9 cellular contexts compared by ENCODE assay signal in the genomic region with DNA sequence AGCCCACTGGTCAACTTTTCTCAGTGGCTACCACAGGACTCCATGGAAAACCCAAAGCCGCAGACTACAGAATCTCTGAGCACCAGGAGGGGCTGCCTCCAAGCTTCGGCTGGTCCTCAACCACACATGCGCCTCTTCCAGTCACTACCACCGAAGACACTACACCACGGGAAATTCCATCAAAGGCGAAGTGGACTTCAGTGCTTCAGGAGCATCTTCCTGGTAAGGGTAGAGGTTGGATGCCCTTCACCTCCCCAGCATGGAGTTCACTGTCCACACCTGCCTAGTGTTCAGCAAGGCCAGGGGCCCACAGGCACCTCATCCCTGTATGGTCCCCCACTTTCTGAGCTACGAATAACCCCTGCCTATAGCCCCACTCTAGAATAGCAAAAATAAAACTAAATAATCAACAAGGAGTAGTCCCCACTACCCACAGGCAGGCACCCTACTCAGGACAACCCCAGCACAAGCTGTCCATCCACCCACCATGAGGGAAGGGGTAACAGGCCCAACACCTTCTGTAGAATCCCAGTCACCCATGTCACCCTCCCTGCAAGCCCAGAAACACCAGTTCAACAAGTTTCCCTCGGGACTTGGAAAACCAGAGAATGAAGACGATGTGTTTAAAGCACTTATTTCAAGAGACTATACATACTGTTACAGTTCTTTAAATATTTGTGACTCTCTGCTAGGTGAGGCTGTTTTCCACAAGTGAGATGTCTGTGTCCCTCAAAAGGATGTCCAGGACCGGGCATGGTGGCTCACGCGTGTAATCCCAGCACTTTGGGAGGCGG. TPM values are rescaled to one million over a fixed set of nuclear protein-coding genes. Genes with fewer than 3 reads are reported as not detected.
A peak's percentile ranks its signal among the peaks of the same experiment; 100 is the strongest.
DNase-seq lines count a peak whose midpoint lies in the region; ATAC-seq and TF ChIP-seq lines count a peak whose summit lies in the region.
"Had no signal": no experiment of that assay in that cellular context is flagged by ENCODE, and none has a peak within 500 bp of the region (broad histone marks: within the 10 kb centered on the region; RNA-seq: fewer than 3 reads in every experiment).

No MANE protein-coding gene starts in this region.

- H3K36me3 Mint-ChIP-seq in H9 (ENCODE audit: insufficient read depth in 1 of 3, low read depth in 3 of 3) = peaks cover 14 to 26% (median 17%) of the 10 kb centered on the region in 3 experiments; a peak in 6 of 7 replicates
- peaks cover 34 to 40% of the 10 kb centered on the region in 2 donors for H3K36me3 Mint-ChIP-seq in activated naive CD4-positive, alpha-beta T cell treated with anti-CD3 and anti-CD28 coated beads, Interleukin-2, amount 50 U/mL, for 72 hours

- ATAC-seq in activated naive CD4-positive, alpha-beta T cell treated with anti-CD3 and anti-CD28 coated beads, Interleukin-2, amount 50 U/mL, for 72 hours = no peak
- ATAC-seq in upper lobe of left lung (ENCODE audit: low FRiP score in 2 of 2) = no peak

- peaks cover 2% of the 10 kb centered on the region; the same call in 1 of the 2 replicates for H3K27me3 Mint-ChIP-seq in H9 (ENCODE audit: low read depth)

- H3K4ac ChIP-seq in H9 (ENCODE audit: low read depth, low read length) = no peak overlapping the region

- H3K27ac Mint-ChIP-seq in H9 = peak overlapping the region in 1 of 3 experiments; percentile 79; a peak in 2 of 7 replicates
- peak overlapping the region; percentile 81 to 93 for H3K27ac Mint-ChIP-seq in activated naive CD4-positive, alpha-beta T cell treated with anti-CD3 and anti-CD28 coated beads, Interleukin-2, amount 50 U/mL, for 72 hours

- no peak overlapping the region for H2BK12ac ChIP-seq in H9 (ENCODE audit: insufficient read length, low read depth, low read length)

- no peak for TF ChIP-seq EP300 in upper lobe of left lung (IDR thresholded peaks at IDR 0.05)

- TF ChIP-seq POLR2A in upper lobe of left lung (IDR thresholded peaks at IDR 0.05) = no peak

- H3K4me1 Mint-ChIP-seq in H9 = peaks cover 43% of the 10 kb centered on the region in 2 experiments

- H3K4me1 ChIP-seq in H9 (ENCODE audit: insufficient read depth, low read length) (no peaks in the 10 kb centered on the region; the same call in 1 of the 2 replicates), mesodermal cell (ENCODE audit: control insufficient read depth, insufficient read depth, low read length, poor library complexity, severe bottlenecking) (peaks cover 13% of the 10 kb centered on the region), upper lobe of left lung (peaks cover 36 to 59% (median 40%) of the 10 kb centered on the region in 4 donors)

- no peak overlapping the region for H3K23ac ChIP-seq in H9 (ENCODE audit: insufficient read length, low read depth, low read length)

- POLR2A ChIA-PET in AG04449 (lab: Yijun Ruan, JAX) = no interaction called here

- H3K79me1 ChIP-seq in H9 (ENCODE audit: insufficient read depth, low read depth, low read length, poor library complexity, severe bottlenecking) = peaks cover 6% of the 10 kb centered on the region

- no peak overlapping the region for H2BK20ac ChIP-seq in H9 (ENCODE audit: low read depth, low read length, poor library complexity, severe bottlenecking)

- DNase-seq in AG04449 (ENCODE audit: low read depth, low spot score) (no peak), H9 (no peak), NCI-H2107 (lab: John Stamatoyannopoulos, UW) (no peak), NCI-H1105 treated with DMSO at 0.1 percent for 48 hours (lab: John Stamatoyannopoulos, UW) (no peak), COLO668 (lab: John Stamatoyannopoulos, UW; ENCODE audit: unreplicated experiment) (no peak), upper lobe of left lung (no peak)
- DNase-seq in activated naive CD4-positive, alpha-beta T cell treated with anti-CD3 and anti-CD28 coated beads, Interleukin-2, amount 50 U/mL, for 72 hours (ENCODE audit: low spot score in 2 of 2) = no peak
- DNase-seq: NCI-H82 had no signal

- H3K56ac ChIP-seq in H9 (ENCODE audit: insufficient read length, low read depth, low read length) = no peak overlapping the region

- H4K5ac ChIP-seq in H9 (ENCODE audit: insufficient read length, low read depth, low read length) = no peak overlapping the region

- no peak overlapping the region for H2BK120ac ChIP-seq in H9 (ENCODE audit: low read depth, low read length, poor library complexity, severe bottlenecking)

- no peak overlapping the region for H2BK5ac ChIP-seq in H9 (ENCODE audit: insufficient read length, low read length)

- no peaks in the 10 kb centered on the region for H3K27me3 ChIP-seq in H9 (ENCODE audit: insufficient read depth, low read length)
- H3K27me3 ChIP-seq in upper lobe of left lung = no peaks in the 10 kb centered on the region

- H3K4me2 ChIP-seq in H9 (ENCODE audit: insufficient read depth, insufficient read length, low read length) = peak overlapping the region; percentile 68

- H3K36me3 ChIP-seq in mesodermal cell (ENCODE audit: control insufficient read depth, insufficient read depth, low read length) (peaks cover 46% of the 10 kb centered on the region), upper lobe of left lung (peaks cover 0 to 9% (median 3%) of the 10 kb centered on the region in 4 donors)

- H3K9me3 ChIP-seq in H9 (ENCODE audit: control insufficient read depth, low read depth, low read length) (no peaks in the 10 kb centered on the region), mesodermal cell (ENCODE audit: control insufficient read depth, low read length) (no peaks in the 10 kb centered on the region), upper lobe of left lung (no peaks in the 10 kb centered on the region)

- H3K9ac ChIP-seq in H9 (ENCODE audit: extremely low read depth, insufficient read length, low read length) = no peak overlapping the region

- no peak overlapping the region for H3K14ac ChIP-seq in H9 (ENCODE audit: insufficient read depth, low read length)

- no peak overlapping the region for H4K8ac ChIP-seq in H9 (replicated peaks; ENCODE audit: insufficient read length, low read depth, low read length)

- H4K20me1 ChIP-seq in H9 (ENCODE audit: control insufficient read depth, insufficient read depth, insufficient read length) = no peaks in the 10 kb centered on the region

- no peak overlapping the region for H2AFZ ChIP-seq in H9 (ENCODE audit: low read length)

- H2AK5ac ChIP-seq in H9 (ENCODE audit: insufficient read length, low read length) = no peak overlapping the region

- peaks cover 18% of the 10 kb centered on the region for H3K23me2 ChIP-seq in H9 (ENCODE audit: insufficient read length, low read depth, low read length, poor library complexity, severe bottlenecking)

- H3K79me2 ChIP-seq in H9 (ENCODE audit: insufficient read depth, low read length) = peaks cover 55% of the 10 kb centered on the region

- WGBS in H9 (ENCODE audit: extremely low coverage, insufficient read length, low lambda C conversion rate) = no CpG with 5 or more reads among the region's 13 CpGs
- 97 to 99% methylated on average over 10 to 13 of the region's 13 CpGs for WGBS in mesodermal cell (ENCODE audit: insufficient coverage in 2 of 2), 2 experiments
- 86 to 91% methylated on average over 13 of the region's 13 CpGs for WGBS in upper lobe of left lung, 2 donors

- TF ChIP-seq CTCF in AG04449 (IDR thresholded peaks at IDR 0.05; ENCODE audit: insufficient read depth, low read length, missing control alignments) = no peak
- no peak for TF ChIP-seq CTCF in H9 (conservative IDR thresholded peaks at IDR 0.05)
- no peak for TF ChIP-seq CTCF in upper lobe of left lung (IDR thresholded peaks at IDR 0.05)

- H3T11ph ChIP-seq in H9 (ENCODE audit: low read length) = no peak overlapping the region

- H3K4me3 Mint-ChIP-seq in H9 = peak overlapping the region; percentile 92 to 96

- H3K27ac ChIP-seq in H9 (ENCODE audit: insufficient read length, low read depth, low read length) (no peak overlapping the region), mesodermal cell (ENCODE audit: low read depth, low read length, severe bottlenecking) (no peak overlapping the region), upper lobe of left lung (peak overlapping the region in 2 of 4 donors; percentile 53 to 97)

- H3K18ac ChIP-seq in H9 (ENCODE audit: insufficient read length, low read depth, low read length) = no peak overlapping the region

- H4K91ac ChIP-seq in H9 (ENCODE audit: insufficient read length, low read depth, low read length) = no peak overlapping the region

- H3K4me3 ChIP-seq in AG04449 (ENCODE audit: low read depth, low read length) = peak overlapping the region; percentile 18; the same call in 1 of the 2 replicates
- peak overlapping the region; percentile 74 for H3K4me3 ChIP-seq in mesodermal cell (ENCODE audit: extremely low read depth, insufficient read depth, low read length, poor library complexity, severe bottlenecking)
- peak overlapping the region in 1 of 4 donors; percentile 96 for H3K4me3 ChIP-seq in upper lobe of left lung

- H3K9me3 Mint-ChIP-seq in H9 = peaks cover 0 to 2% of the 10 kb centered on the region in 2 experiments; a peak in 1 of 5 replicates
- no peaks in the 10 kb centered on the region for H3K9me3 Mint-ChIP-seq in activated naive CD4-positive, alpha-beta T cell treated with anti-CD3 and anti-CD28 coated beads, Interleukin-2, amount 50 U/mL, for 72 hours

- no peak overlapping the region for H2BK15ac ChIP-seq in H9 (ENCODE audit: low read depth, low read length)

- CTCF ChIA-PET in AG04449 (lab: Yijun Ruan, JAX) = no interaction called here

RNA-seq across cellular contexts. Expression of a gene that starts 2.6 kb away (rescaled TPM):
- total RNA-seq in H9 (2021) (206 and 208 TPM in 2 replicates), upper lobe of left lung (100 to 1,000 TPM in 3 of 6 donors, 10 to 100 TPM in 3; 66.0 to 121 (median 98.5) TPM)
- 100 to 1,000 TPM; 289 to 522 TPM for total RNA-seq in activated naive CD4-positive, alpha-beta T cell treated with anti-CD3 and anti-CD28 coated beads, Interleukin-2, amount 50 U/mL, for 72 hours
- polyA plus RNA-seq in mesodermal cell (2013, experiment 1 of 2) = 215 TPM
- polyA plus RNA-seq in mesodermal cell (2013, experiment 2 of 2) = 190 TPM

RNA-seq across cellular contexts. Expression of a gene that starts 33.7 kb away (rescaled TPM):
- total RNA-seq in H9 (2021) (32.7 and 33.4 TPM in 2 replicates), upper lobe of left lung (10 to 100 TPM; 15.1 to 65.5 (median 39.7) TPM)
- 10 to 100 TPM; 20.6 to 28.1 TPM for total RNA-seq in activated naive CD4-positive, alpha-beta T cell treated with anti-CD3 and anti-CD28 coated beads, Interleukin-2, amount 50 U/mL, for 72 hours
- polyA plus RNA-seq in mesodermal cell (2013, experiment 1 of 2) = 76.5 TPM
- 75.7 TPM for polyA plus RNA-seq in mesodermal cell (2013, experiment 2 of 2)
